20 cellular contexts compared by ENCODE assay signal in the genomic region with DNA sequence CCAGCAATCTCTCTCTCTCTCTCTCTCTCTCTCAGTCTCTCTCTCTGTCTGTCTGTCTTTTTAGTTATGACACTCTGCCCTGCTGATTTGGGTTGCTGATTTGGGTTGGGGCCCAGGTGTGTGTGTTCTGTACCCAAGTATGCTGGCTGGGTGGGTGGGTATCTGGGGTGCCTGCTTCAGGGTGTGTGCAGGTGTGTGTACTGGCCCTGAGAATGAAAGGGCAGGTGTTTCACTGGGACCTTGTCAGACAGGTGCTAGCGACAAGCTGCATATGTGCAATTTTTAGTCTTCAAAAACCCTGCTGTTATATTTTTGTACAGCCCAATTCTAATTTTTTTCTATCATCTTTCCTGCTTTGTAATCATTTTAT. TPM values are rescaled to one million over a fixed set of nuclear protein-coding genes. Genes with fewer than 3 reads are reported as not detected.
DNase-seq lines count a peak whose midpoint lies in the region; ATAC-seq and TF ChIP-seq lines count a peak whose summit lies in the region.
"Had no signal": no experiment of that assay in that cellular context is flagged by ENCODE, and none has a peak within 500 bp of the region (broad histone marks: within the 10 kb centered on the region; RNA-seq: fewer than 3 reads in every experiment).

No MANE protein-coding gene starts in this region.

- H3K27me3 Mint-ChIP-seq in activated CD4-positive, alpha-beta memory T cell treated with anti-CD3 and anti-CD28 coated beads, Interleukin-2, amount 10 ng/mL, durations not matched to agents 7 days and 5 days: peaks cover 41% of the 10 kb centered on the region
- H3K27me3 Mint-ChIP-seq in activated CD4-positive, alpha-beta memory T cell treated with anti-CD3 and anti-CD28 coated beads for 36 hours: peaks cover 9% of the 10 kb centered on the region
- no peaks in the 10 kb centered on the region for H3K27me3 Mint-ChIP-seq in stimulated activated memory B cell treated with anti-CD40 and anti-IgM and Interleukin-4, amounts not matched to agents 10 μg/mL and 1 μg/mL and 100 μg/mL, for 72 hours

- no peak for DNase-seq in activated CD4-positive, alpha-beta memory T cell treated with anti-CD3 and anti-CD28 coated beads, Interleukin-2, amount 10 ng/mL, durations not matched to agents 7 days and 5 days
- no peak for DNase-seq in activated CD4-positive, alpha-beta memory T cell treated with anti-CD3 and anti-CD28 coated beads for 36 hours
- DNase-seq in NAMALWA (ENCODE audit: low spot score): peak; percentile 43
- no peak for DNase-seq in esophagus muscularis mucosa (ENCODE audit: extremely low spot score)
- DNase-seq: activated CD4-positive, alpha-beta T cell treated with anti-CD3 and anti-CD28 coated beads for 1 hour; activated T-cell treated with anti-CD3 and anti-CD28 coated beads, Interleukin-2, amount 50 U/mL, for 24 hours; adrenal gland; CD8-positive, alpha-beta memory T cell; EL; NCI-H2081; NCI-H69; substantia nigra had no signal

- H3K4me3 ChIP-seq in esophagus muscularis mucosa: peak overlapping the region; percentile 29 to 51 (median 34)

- intact Hi-C loops in activated CD4-positive, alpha-beta memory T cell treated with anti-CD3 and anti-CD28 coated beads for 36 hours (cut with micrococcal nuclease): no loop called here
- intact Hi-C loops in esophagus muscularis mucosa (cut with DNase I): no loop called here

- ATAC-seq in stimulated activated memory B cell treated with anti-CD40 and anti-IgM and Interleukin-4, amounts not matched to agents 10 μg/mL and 1 μg/mL and 100 μg/mL, for 72 hours: peak; percentile 51
- ATAC-seq in HG02763 (IDR thresholded peaks at IDR 0.05; ENCODE audit: unreplicated experiment) (no peak), HG02678 (IDR thresholded peaks at IDR 0.05; ENCODE audit: unreplicated experiment) (no peak), HG03097 (IDR thresholded peaks at IDR 0.05; ENCODE audit: low FRiP score, unreplicated experiment) (no peak)

- peak overlapping the region in 1 of 4 donors; percentile 65 for H3K27ac ChIP-seq in esophagus muscularis mucosa (replicated peaks in 1 of 4)
- H3K27ac ChIP-seq: parathyroid adenoma had no signal

- no peaks in the 10 kb centered on the region for H3K36me3 ChIP-seq in esophagus muscularis mucosa
- H3K36me3 ChIP-seq: adrenal gland had no signal

- H3K4me1 Mint-ChIP-seq in activated CD4-positive, alpha-beta memory T cell treated with anti-CD3 and anti-CD28 coated beads, Interleukin-2, amount 10 ng/mL, durations not matched to agents 7 days and 5 days: peaks cover 3% of the 10 kb centered on the region
- no peaks in the 10 kb centered on the region for H3K4me1 Mint-ChIP-seq in activated CD4-positive, alpha-beta memory T cell treated with anti-CD3 and anti-CD28 coated beads for 36 hours (ENCODE audit: low read depth)
- peaks cover 62% of the 10 kb centered on the region for H3K4me1 Mint-ChIP-seq in stimulated activated memory B cell treated with anti-CD40 and anti-IgM and Interleukin-4, amounts not matched to agents 10 μg/mL and 1 μg/mL and 100 μg/mL, for 72 hours
- H3K4me1 Mint-ChIP-seq: CD8-positive, alpha-beta memory T cell; central memory CD8-positive, alpha-beta T cell had no signal

- H3K36me3 Mint-ChIP-seq in activated CD4-positive, alpha-beta memory T cell treated with anti-CD3 and anti-CD28 coated beads, Interleukin-2, amount 10 ng/mL, durations not matched to agents 7 days and 5 days (ENCODE audit: low read depth): no peaks in the 10 kb centered on the region
- no peaks in the 10 kb centered on the region for H3K36me3 Mint-ChIP-seq in activated CD4-positive, alpha-beta memory T cell treated with anti-CD3 and anti-CD28 coated beads for 36 hours
- peaks cover 52% of the 10 kb centered on the region for H3K36me3 Mint-ChIP-seq in stimulated activated memory B cell treated with anti-CD40 and anti-IgM and Interleukin-4, amounts not matched to agents 10 μg/mL and 1 μg/mL and 100 μg/mL, for 72 hours
- H3K36me3 Mint-ChIP-seq: CD8-positive, alpha-beta memory T cell; mesothelial cell of epicardium had no signal

- H3K27ac Mint-ChIP-seq in activated CD4-positive, alpha-beta memory T cell treated with anti-CD3 and anti-CD28 coated beads, Interleukin-2, amount 10 ng/mL, durations not matched to agents 7 days and 5 days: no peak overlapping the region
- no peak overlapping the region for H3K27ac Mint-ChIP-seq in activated CD4-positive, alpha-beta memory T cell treated with anti-CD3 and anti-CD28 coated beads for 36 hours
- H3K27ac Mint-ChIP-seq in stimulated activated memory B cell treated with anti-CD40 and anti-IgM and Interleukin-4, amounts not matched to agents 10 μg/mL and 1 μg/mL and 100 μg/mL, for 72 hours: peak overlapping the region; percentile 87
- H3K27ac Mint-ChIP-seq: activated T-cell treated with anti-CD3 and anti-CD28 coated beads, Interleukin-2, amount 50 U/mL, for 24 hours; CD8-positive, alpha-beta memory T cell; mesothelial cell of epicardium had no signal

- CTCF ChIA-PET in activated CD4-positive, alpha-beta memory T cell treated with anti-CD3 and anti-CD28 coated beads, Interleukin-2, amount 10 ng/mL, durations not matched to agents 7 days and 5 days (lab: Charles Lee): interaction anchor here (1.7 kb wide), 1 partner anchor 58 kb away, joined by 4 read pairs; no protein-coding TSS in a partner anchor
- CTCF ChIA-PET in activated CD4-positive, alpha-beta memory T cell treated with anti-CD3 and anti-CD28 coated beads for 36 hours (lab: Charles Lee): interaction anchor here (1.8 kb wide), 1 partner anchor 58 kb away, joined by 6 read pairs; no protein-coding TSS in a partner anchor

- 93% methylated on average over 1 of the region's 1 CpG for WGBS in esophagus muscularis mucosa

- H3K9me3 ChIP-seq in esophagus muscularis mucosa: peaks cover 0 to 9% (median 5%) of the 10 kb centered on the region in 4 donors
- H3K9me3 ChIP-seq: adrenal gland had no signal

- no peak for TF ChIP-seq CTCF in esophagus muscularis mucosa (IDR thresholded peaks at IDR 0.05)

- peaks cover 0 to 11% (median 0%) of the 10 kb centered on the region in 4 donors for H3K27me3 ChIP-seq in esophagus muscularis mucosa
- H3K27me3 ChIP-seq: adrenal gland had no signal

- no peak for TF ChIP-seq EP300 in esophagus muscularis mucosa (IDR thresholded peaks at IDR 0.05)

- POLR2A ChIA-PET in activated CD4-positive, alpha-beta memory T cell treated with anti-CD3 and anti-CD28 coated beads, Interleukin-2, amount 10 ng/mL, durations not matched to agents 7 days and 5 days (lab: Charles Lee): interaction anchor here (0.7 to 1.4 kb wide), 2 partner anchors 10 to 12 kb away, joined by 3 read pairs; no protein-coding TSS in a partner anchor
- POLR2A ChIA-PET in activated CD4-positive, alpha-beta memory T cell treated with anti-CD3 and anti-CD28 coated beads for 36 hours (lab: Charles Lee): no interaction called here

- H3K4me3 Mint-ChIP-seq in activated CD4-positive, alpha-beta memory T cell treated with anti-CD3 and anti-CD28 coated beads, Interleukin-2, amount 10 ng/mL, durations not matched to agents 7 days and 5 days: peak overlapping the region; percentile 50
- H3K4me3 Mint-ChIP-seq in activated CD4-positive, alpha-beta memory T cell treated with anti-CD3 and anti-CD28 coated beads for 36 hours: no peak overlapping the region
- peak overlapping the region; percentile 94 for H3K4me3 Mint-ChIP-seq in stimulated activated memory B cell treated with anti-CD40 and anti-IgM and Interleukin-4, amounts not matched to agents 10 μg/mL and 1 μg/mL and 100 μg/mL, for 72 hours
- H3K4me3 Mint-ChIP-seq: CD8-positive, alpha-beta memory T cell; mesothelial cell of epicardium had no signal

- peaks cover 0 to 14% (median 4%) of the 10 kb centered on the region in 4 donors for H3K4me1 ChIP-seq in esophagus muscularis mucosa
- H3K4me1 ChIP-seq: adrenal gland, parathyroid adenoma had no signal

- H3K9me3 Mint-ChIP-seq in activated CD4-positive, alpha-beta memory T cell treated with anti-CD3 and anti-CD28 coated beads, Interleukin-2, amount 10 ng/mL, durations not matched to agents 7 days and 5 days: no peaks in the 10 kb centered on the region
- H3K9me3 Mint-ChIP-seq in activated CD4-positive, alpha-beta memory T cell treated with anti-CD3 and anti-CD28 coated beads for 36 hours: no peaks in the 10 kb centered on the region
- no peaks in the 10 kb centered on the region for H3K9me3 Mint-ChIP-seq in stimulated activated memory B cell treated with anti-CD40 and anti-IgM and Interleukin-4, amounts not matched to agents 10 μg/mL and 1 μg/mL and 100 μg/mL, for 72 hours
- H3K9me3 Mint-ChIP-seq: activated T-cell treated with anti-CD3 and anti-CD28 coated beads, Interleukin-2, amount 50 U/mL, for 24 hours; central memory CD8-positive, alpha-beta T cell; mesothelial cell of epicardium had no signal

- TF ChIP-seq POLR2A in esophagus muscularis mucosa (IDR thresholded peaks at IDR 0.05; ENCODE audit: low read depth): no peak

RNA-seq across cellular contexts. Expression of a gene that starts 0.9 kb away (rescaled TPM):
- total RNA-seq in activated CD4-positive, alpha-beta memory T cell treated with anti-CD3 and anti-CD28 coated beads, Interleukin-2, amount 10 ng/mL, durations not matched to agents 7 days and 5 days: 1 to 10 TPM; 2.3 to 3.0 TPM
- under 1 TPM; 0.22 to 0.48 TPM for total RNA-seq in activated CD4-positive, alpha-beta memory T cell treated with anti-CD3 and anti-CD28 coated beads for 36 hours
- 10 to 100 TPM in 1 of 4 donors, 1 to 10 TPM in 3; 4.6 to 19.4 (median 6.2) TPM for total RNA-seq in esophagus muscularis mucosa
- total RNA-seq: HT1080 had no signal

RNA-seq across cellular contexts. Expression of a gene that starts 53.6 kb away (rescaled TPM):
- 10 to 100 TPM; 59.9 to 60.1 TPM for total RNA-seq in activated CD4-positive, alpha-beta memory T cell treated with anti-CD3 and anti-CD28 coated beads, Interleukin-2, amount 10 ng/mL, durations not matched to agents 7 days and 5 days
- 1 to 10 TPM; 8.7 to 9.3 TPM for total RNA-seq in activated CD4-positive, alpha-beta memory T cell treated with anti-CD3 and anti-CD28 coated beads for 36 hours
- total RNA-seq in esophagus muscularis mucosa: 10 to 100 TPM in 3 of 4 donors, 1 to 10 TPM in 1; 8.4 to 26.0 (median 14.2) TPM
- total RNA-seq: HT1080, mesothelial cell of epicardium had no signal
